18 cellular contexts compared by ENCODE assay signal in genomic region chr16:51851111-51851510, GRCh38.
DNase-seq lines count a peak whose midpoint lies in the region; ATAC-seq and TF ChIP-seq lines count a peak whose summit lies in the region.
"Had no signal": no experiment of that assay in that cellular context is flagged by ENCODE, and none has a peak within 500 bp of the region (broad histone marks: within the 10 kb centered on the region; RNA-seq: fewer than 3 reads in every experiment).

No MANE protein-coding gene starts in this region.

- WGBS in hepatocyte (ENCODE audit: low lambda C conversion rate, missing lambda C conversion rate) = 92% methylated on average over 3 of the region's 3 CpGs

- H3K27me3 ChIP-seq in BLaER1 (no peaks in the 10 kb centered on the region), hepatocyte (no peaks in the 10 kb centered on the region)

- H3K9me3 ChIP-seq in BLaER1 (no peaks in the 10 kb centered on the region), hepatocyte (ENCODE audit: low read depth) (no peaks in the 10 kb centered on the region)

- no peak for TF ChIP-seq CTCF in hepatocyte (IDR thresholded peaks at IDR 0.05; ENCODE audit: poor library complexity)

- peak overlapping the region; percentile 73 for H3K27ac ChIP-seq in BLaER1
- H3K27ac ChIP-seq in hepatocyte = no peak overlapping the region
- H3K27ac ChIP-seq: C4-2B had no signal

- H4K20me1 ChIP-seq in BLaER1 = no peaks in the 10 kb centered on the region
- H4K20me1 ChIP-seq in hepatocyte (ENCODE audit: insufficient read depth, poor library complexity, severe bottlenecking) = no peaks in the 10 kb centered on the region

- no peak overlapping the region for H3K9ac ChIP-seq in BLaER1

- H3K4me2 ChIP-seq in BLaER1 = peak overlapping the region; percentile 73; the same call in 1 of the 2 replicates
- no peak overlapping the region for H3K4me2 ChIP-seq in hepatocyte
- H3K4me2 ChIP-seq: GM23338 had no signal

- H3K4me1 ChIP-seq in BLaER1 (peaks cover 39% of the 10 kb centered on the region), hepatocyte (ENCODE audit: insufficient read depth) (no peaks in the 10 kb centered on the region)

- no peak overlapping the region for H3K4me3 ChIP-seq in BLaER1
- no peak overlapping the region for H3K4me3 ChIP-seq in hepatocyte
- H3K4me3 ChIP-seq: GM23338 had no signal

- no peaks in the 10 kb centered on the region for H3K9me2 ChIP-seq in hepatocyte (replicated peaks; ENCODE audit: insufficient read depth)

- H3K79me2 ChIP-seq in hepatocyte = no peaks in the 10 kb centered on the region

- no peak overlapping the region for H2AFZ ChIP-seq in hepatocyte
- H2AFZ ChIP-seq: GM23338 had no signal

- H3K36me3 ChIP-seq in BLaER1 (no peaks in the 10 kb centered on the region), hepatocyte (replicated peaks; ENCODE audit: insufficient read depth, low read depth) (no peaks in the 10 kb centered on the region)

- DNase-seq in M059J (ENCODE audit: low read depth) (peak; percentile 72), kidney tubule cell (ENCODE audit: low spot score) (peak; percentile 9), renal cortical epithelial cell (ENCODE audit: low read depth) (peak; percentile 67), hepatocyte (ENCODE audit: low spot score) (no peak)
- DNase-seq: 8988T; CD4-positive, alpha-beta T cell; DMS153; DMS79; GDM1; H7; HFFc6 had no signal

- ATAC-seq in HG02885 (IDR thresholded peaks at IDR 0.05; ENCODE audit: poor library complexity, unreplicated experiment) (no peak), GM19035 (IDR thresholded peaks at IDR 0.05; ENCODE audit: unreplicated experiment) (no peak)
- ATAC-seq: GM23338, HCT116, HepG2 had no signal
